1 cellular context compared by ENCODE assay signal in the genomic region with DNA sequence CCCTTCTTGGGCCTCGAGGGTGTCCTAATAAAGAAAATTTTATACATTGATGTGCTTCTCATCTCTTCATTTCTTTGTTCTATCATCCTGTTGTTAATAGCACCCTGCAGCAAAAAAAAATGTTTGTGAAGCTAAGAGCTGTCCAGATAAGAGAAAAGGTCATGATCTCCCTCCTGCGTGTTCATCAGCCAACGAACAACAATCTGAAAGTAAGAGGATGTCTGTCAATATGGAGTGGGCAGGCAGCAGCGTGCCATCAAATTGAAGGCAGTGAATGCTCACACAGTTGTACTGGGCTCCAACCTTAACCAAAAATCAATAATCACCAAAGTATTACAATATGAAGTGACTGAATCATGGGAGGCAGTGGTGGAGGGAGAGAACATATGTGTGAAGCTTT.
TF ChIP-seq lines count a peak whose summit lies in the region.

No MANE protein-coding gene starts in this region.

TF ChIP-seq in HepG2, 621 proteins besides CTCF, POLR2A, EP300 and RAD21 (continued from another document):
- TF ChIP-seq, protein P1, sequence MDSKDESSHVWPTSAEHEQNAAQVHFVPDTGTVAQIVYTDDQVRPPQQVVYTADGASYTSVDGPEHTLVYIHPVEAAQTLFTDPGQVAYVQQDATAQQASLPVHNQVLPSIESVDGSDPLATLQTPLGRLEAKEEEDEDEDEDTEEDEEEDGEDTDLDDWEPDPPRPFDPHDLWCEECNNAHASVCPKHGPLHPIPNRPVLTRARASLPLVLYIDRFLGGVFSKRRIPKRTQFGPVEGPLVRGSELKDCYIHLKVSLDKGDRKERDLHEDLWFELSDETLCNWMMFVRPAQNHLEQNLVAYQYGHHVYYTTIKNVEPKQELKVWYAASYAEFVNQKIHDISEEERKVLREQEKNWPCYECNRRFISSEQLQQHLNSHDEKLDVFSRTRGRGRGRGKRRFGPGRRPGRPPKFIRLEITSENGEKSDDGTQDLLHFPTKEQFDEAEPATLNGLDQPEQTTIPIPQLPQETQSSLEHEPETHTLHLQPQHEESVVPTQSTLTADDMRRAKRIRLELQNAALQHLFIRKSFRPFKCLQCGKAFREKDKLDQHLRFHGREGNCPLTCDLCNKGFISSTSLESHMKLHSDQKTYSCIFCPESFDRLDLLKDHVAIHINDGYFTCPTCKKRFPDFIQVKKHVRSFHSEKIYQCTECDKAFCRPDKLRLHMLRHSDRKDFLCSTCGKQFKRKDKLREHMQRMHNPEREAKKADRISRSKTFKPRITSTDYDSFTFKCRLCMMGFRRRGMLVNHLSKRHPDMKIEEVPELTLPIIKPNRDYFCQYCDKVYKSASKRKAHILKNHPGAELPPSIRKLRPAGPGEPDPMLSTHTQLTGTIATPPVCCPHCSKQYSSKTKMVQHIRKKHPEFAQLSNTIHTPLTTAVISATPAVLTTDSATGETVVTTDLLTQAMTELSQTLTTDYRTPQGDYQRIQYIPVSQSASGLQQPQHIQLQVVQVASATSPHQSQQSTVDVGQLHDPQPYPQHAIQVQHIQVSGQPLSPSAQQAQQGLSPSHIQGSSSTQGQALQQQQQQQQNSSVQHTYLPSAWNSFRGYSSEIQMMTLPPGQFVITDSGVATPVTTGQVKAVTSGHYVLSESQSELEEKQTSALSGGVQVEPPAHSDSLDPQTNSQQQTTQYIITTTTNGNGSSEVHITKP (CRISPR knock-in tag; IDR thresholded peaks at IDR 0.05; ENCODE audit: low read depth), result no peak
